13 cellular contexts compared by ENCODE assay signal in the genomic region with DNA sequence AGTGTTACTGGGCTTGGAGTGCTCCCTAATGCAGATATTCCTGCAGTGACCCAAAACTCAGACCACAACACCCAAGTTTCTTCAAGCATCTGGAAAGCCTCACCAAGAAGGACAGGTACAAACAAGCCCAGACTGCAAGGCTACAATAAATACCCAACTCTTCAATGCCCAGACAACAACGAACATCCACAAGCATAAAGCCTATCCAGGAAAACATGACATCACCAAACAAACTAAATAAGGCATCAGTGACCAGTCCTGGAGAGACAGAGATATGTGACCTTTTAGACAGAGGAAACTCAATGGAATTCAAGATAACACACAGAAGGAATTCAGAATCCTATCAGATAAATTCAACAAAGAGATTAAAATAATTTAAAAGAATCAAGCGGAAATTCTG.
"Had no signal": no experiment of that assay in that cellular context is flagged by ENCODE, and none has a peak within 500 bp of the region (broad histone marks: within the 10 kb centered on the region; RNA-seq: fewer than 3 reads in every experiment).

No MANE protein-coding gene starts in this region.

- H3K4me3 ChIP-seq: breast epithelium, dorsolateral prefrontal cortex, esophagus muscularis mucosa, uterus had no signal

- H3K4me1 ChIP-seq: breast epithelium, uterus had no signal

- H3K36me3 Mint-ChIP-seq: stimulated activated effector memory CD8-positive, alpha-beta T cell treated with anti-CD3 and anti-CD28 coated beads, Interleukin-12 subunit alpha, Interleukin-12 subunit beta, amount 100 ng/mL, for 72 hours had no signal

- H3K27ac Mint-ChIP-seq: endodermal cell; stimulated activated effector memory CD8-positive, alpha-beta T cell treated with anti-CD3 and anti-CD28 coated beads, Interleukin-12 subunit alpha, Interleukin-12 subunit beta, amount 100 ng/mL, for 72 hours had no signal

- H3K27me3 ChIP-seq: breast epithelium, dorsolateral prefrontal cortex, esophagus muscularis mucosa, uterus had no signal

- H3K9me3 ChIP-seq: breast epithelium, esophagus muscularis mucosa, uterus had no signal

- H3K9me3 Mint-ChIP-seq: endodermal cell; stimulated activated effector memory CD8-positive, alpha-beta T cell treated with anti-CD3 and anti-CD28 coated beads, Interleukin-12 subunit alpha, Interleukin-12 subunit beta, amount 100 ng/mL, for 72 hours had no signal

- H3K27ac ChIP-seq: breast epithelium, dorsolateral prefrontal cortex, esophagus muscularis mucosa, uterus had no signal

- H3K4me1 Mint-ChIP-seq: stimulated activated effector memory CD8-positive, alpha-beta T cell treated with anti-CD3 and anti-CD28 coated beads, Interleukin-12 subunit alpha, Interleukin-12 subunit beta, amount 100 ng/mL, for 72 hours had no signal

- H3K4me3 Mint-ChIP-seq: endodermal cell; mesothelial cell of epicardium; stimulated activated effector memory CD8-positive, alpha-beta T cell treated with anti-CD3 and anti-CD28 coated beads, Interleukin-12 subunit alpha, Interleukin-12 subunit beta, amount 100 ng/mL, for 72 hours had no signal

- H3K36me3 ChIP-seq: breast epithelium, esophagus muscularis mucosa, uterus had no signal

- DNase-seq: activated CD4-positive, alpha-beta T cell treated with anti-CD3 and anti-CD28 coated beads, Interleukin-2, amount 50 U/mL, for 4 hours; activated CD4-positive, CD25-positive, alpha-beta regulatory T cell treated with anti-CD3 and anti-CD28 coated beads, Interleukin-2, amount 50 U/mL, for 72 hours; activated naive CD4-positive, alpha-beta T cell; activated T-cell treated with anti-CD3 and anti-CD28 coated beads for 4 hours; anterior cingulate cortex; dorsolateral prefrontal cortex; hippocampal formation; uterus had no signal
